ENCODE assay signal across 11 cellular contexts in genomic region chr17:9676742-9677387, GRCh38. TPM values are rescaled to one million over a fixed set of nuclear protein-coding genes. Genes with fewer than 3 reads are reported as not detected.
A peak's percentile ranks its signal among the peaks of the same experiment; 100 is the strongest.
DNase-seq lines count a peak whose midpoint lies in the region; ATAC-seq and TF ChIP-seq lines count a peak whose summit lies in the region.
"Had no signal": no experiment of that assay in that cellular context is flagged by ENCODE, and none has a peak within 500 bp of the region (broad histone marks: within the 10 kb centered on the region; RNA-seq: fewer than 3 reads in every experiment).

No MANE protein-coding gene starts in this region.

- peak; percentile 81 for ATAC-seq in stimulated activated naive CD8-positive, alpha-beta T cell treated with anti-CD3 and anti-CD28 coated beads, Interleukin-15, Interleukin-2, amounts not matched to agents 100 U/mL and 50 U/mL, for 24 hours
- no peak for ATAC-seq in GM21723 (IDR thresholded peaks at IDR 0.05; ENCODE audit: unreplicated experiment)

- TF ChIP-seq POLR2A in breast epithelium (IDR thresholded peaks at IDR 0.05) = no peak

- H3K4me3 ChIP-seq in breast epithelium (no peak overlapping the region), endodermal cell (ENCODE audit: low read length) (no peak overlapping the region)

- H3K27ac ChIP-seq in breast epithelium (no peak overlapping the region), endodermal cell (ENCODE audit: low read depth, low read length) (no peak overlapping the region)

- POLR2A ChIA-PET in MCF 10A (lab: Yijun Ruan, JAX) = interaction anchor here (0.5 to 2.8 kb wide), 5 partner anchors 9 to 1041 kb away, joined by 3 to 17 read pairs (median 3); partner anchors contain the start of gene USP43

- TF ChIP-seq CTCF in MCF 10A (IDR thresholded peaks at IDR 0.05; ENCODE audit: unreplicated experiment) = no peak
- no peak for TF ChIP-seq CTCF in breast epithelium (IDR thresholded peaks at IDR 0.05)
- TF ChIP-seq CTCF in endodermal cell (conservative IDR thresholded peaks at IDR 0.05) = no peak

- no peaks in the 10 kb centered on the region for H3K27me3 ChIP-seq in breast epithelium
- no peaks in the 10 kb centered on the region for H3K27me3 ChIP-seq in endodermal cell (ENCODE audit: control insufficient read depth, insufficient read depth, low read length, poor library complexity, severe bottlenecking)

- H3K27me3 Mint-ChIP-seq in MCF 10A (ENCODE audit: insufficient read depth, unreplicated experiment) = no peaks in the 10 kb centered on the region
- no peaks in the 10 kb centered on the region for H3K27me3 Mint-ChIP-seq in endodermal cell (ENCODE audit: insufficient read depth)

- H3K4me1 ChIP-seq in breast epithelium (no peaks in the 10 kb centered on the region), endodermal cell (ENCODE audit: control insufficient read depth, insufficient read depth, low read length) (no peaks in the 10 kb centered on the region)

- H3K27ac Mint-ChIP-seq in MCF 10A (ENCODE audit: low read depth, unreplicated experiment) (peak overlapping the region; percentile 88), endodermal cell (no peak overlapping the region)
- H3K27ac Mint-ChIP-seq: CD14-positive monocyte had no signal

- TSS peak; percentile 57 for BruUV-seq in MCF 10A (replicated peaks; lab: Mats Ljungman, UMichigan)

- H3K9ac ChIP-seq in endodermal cell (ENCODE audit: extremely low read depth, low read length, poor library complexity, severe bottlenecking) = no peak overlapping the region

- H3K36me3 Mint-ChIP-seq in MCF 10A (ENCODE audit: insufficient read depth, unreplicated experiment) = no peaks in the 10 kb centered on the region
- peaks cover 51% of the 10 kb centered on the region for H3K36me3 Mint-ChIP-seq in endodermal cell (ENCODE audit: low read depth)
- H3K36me3 Mint-ChIP-seq: CD14-positive monocyte had no signal

- H3K4me1 Mint-ChIP-seq in MCF 10A (ENCODE audit: insufficient read depth, unreplicated experiment) (peaks cover 18% of the 10 kb centered on the region), endodermal cell (no peaks in the 10 kb centered on the region)
- H3K4me1 Mint-ChIP-seq: CD14-positive monocyte had no signal

- no peaks in the 10 kb centered on the region for H3K9me3 ChIP-seq in breast epithelium
- peaks cover 20% of the 10 kb centered on the region for H3K9me3 ChIP-seq in endodermal cell (ENCODE audit: control insufficient read depth, low read length)

- intact Hi-C loops in MCF 10A (cut with micrococcal nuclease) = loop anchor here (1.0 kb wide), 1 partner anchor 31 kb away; no protein-coding TSS in a partner anchor
- intact Hi-C loops in breast epithelium (cut with DNase I; ENCODE audit: low total_unique reads) = no loop called here

- CTCF ChIA-PET in MCF 10A (lab: Yijun Ruan, JAX) = interaction anchor here (0.6 to 3.7 kb wide), 3 partner anchors 51 to 251 kb away, joined by 4 to 17 read pairs (median 5); partner anchors contain the start of gene CFAP52

- H3K9me3 Mint-ChIP-seq in MCF 10A (ENCODE audit: unreplicated experiment) = no peaks in the 10 kb centered on the region
- peaks cover 14% of the 10 kb centered on the region for H3K9me3 Mint-ChIP-seq in endodermal cell

- DNase-seq in MCF 10A (ENCODE audit: unreplicated experiment) (peak; percentile 97), breast epithelium (ENCODE audit: low spot score in 2 of 2) (no peak), HT1080 (ENCODE audit: low read depth) (peak; percentile 97), endodermal cell (peak; percentile 46), OCI-M1 (lab: John Stamatoyannopoulos, UW) (no peak), OCI-M2 (lab: John Stamatoyannopoulos, UW; ENCODE audit: unreplicated experiment) (no peak)
- no peak for DNase-seq in stimulated activated naive CD8-positive, alpha-beta T cell treated with anti-CD3 and anti-CD28 coated beads, Interleukin-15, Interleukin-2, amounts not matched to agents 100 U/mL and 50 U/mL, for 24 hours
- DNase-seq: activated naive CD4-positive, alpha-beta T cell treated with Interleukin-2 at 50 U/mL for 16 hours; NCI-H1930 had no signal

- H3K4me3 Mint-ChIP-seq in MCF 10A (ENCODE audit: unreplicated experiment) (no peak overlapping the region), endodermal cell (no peak overlapping the region)
- H3K4me3 Mint-ChIP-seq: CD14-positive monocyte had no signal

- WGBS in endodermal cell (ENCODE audit: insufficient coverage in 1 of 2, insufficient read length in 1 of 2), 2 experiments = 97 to 100% methylated on average over 1 to 9 of the region's 9 CpGs

- no peaks in the 10 kb centered on the region for H3K36me3 ChIP-seq in breast epithelium
- H3K36me3 ChIP-seq in endodermal cell (ENCODE audit: control insufficient read depth, insufficient read depth, low read length) = peaks cover 20% of the 10 kb centered on the region

RNA-seq across cellular contexts. Expression of gene USP43, which starts 31.5 kb away (rescaled TPM):
- total RNA-seq in MCF 10A (2022) (1.9 and 3.2 TPM in 2 replicates), breast epithelium (1 to 10 TPM in 2 of 3 donors, under 1 TPM in 1; 0.32 to 6.1 (median 3.9) TPM), endodermal cell (10 to 100 TPM in 1 of 2 donors, 1 to 10 TPM in 1; 8.6 to 12.6 TPM)
- total RNA-seq in HT1080 (2014; rRNA removed; shearing (Covaris generic)) = 0.07 and 0.84 TPM in 2 replicates
- polyA plus RNA-seq in HT1080 (2015; cell fraction: cytosol; rRNA removed) = 0.02 TPM in 1 of 2 replicates, not detected in the other
- 0.12 TPM in 1 of 2 replicates, not detected in the other for polyA plus RNA-seq in HT1080 (2015; cell fraction: nucleus; rRNA removed)
- 1.8 TPM for polyA plus RNA-seq in endodermal cell (2013, experiment 1 of 2)
- 1.9 TPM for polyA plus RNA-seq in endodermal cell (2013, experiment 2 of 2)

Comparison
In these comparisons a context has a peak if more than half of its experiments do, and no peak if none do; other contexts are left out.
1. DNase-seq: peak in MCF 10A (single experiment), HT1080 (single experiment) and endodermal cell (single experiment); none in breast epithelium (0 of 2), stimulated activated naive CD8-positive, alpha-beta T cell treated with anti-CD3 and anti-CD28 coated beads, Interleukin-15, Interleukin-2, amounts not matched to agents 100 U/mL and 50 U/mL, for 24 hours (single experiment), OCI-M1 (single experiment) and OCI-M2 (single experiment).